Comparison of ENCODE assay signal across 8 cellular contexts in the genomic region with DNA sequence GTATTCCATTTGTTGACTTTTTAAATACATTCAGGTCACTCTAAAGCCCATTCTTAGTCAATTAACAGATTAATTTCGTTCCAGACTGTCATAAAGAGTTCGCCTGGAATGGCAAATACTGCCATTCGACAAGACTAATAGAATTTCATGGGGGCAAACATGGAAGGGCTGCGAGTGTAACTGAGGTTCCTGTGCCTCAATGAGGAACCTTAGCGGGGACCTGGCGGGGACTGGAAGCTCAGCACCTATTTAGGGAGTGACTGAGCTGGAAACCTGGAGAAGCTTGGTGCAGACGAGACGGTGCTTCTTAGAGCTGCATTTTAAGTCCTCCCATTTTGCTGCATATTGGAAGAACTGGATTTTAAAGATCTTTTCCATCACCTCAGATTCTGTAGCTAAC. TPM values are rescaled to one million over a fixed set of nuclear protein-coding genes. Genes with fewer than 3 reads are reported as not detected.
DNase-seq lines count a peak whose midpoint lies in the region; ATAC-seq, FAIRE-seq and TF ChIP-seq lines count a peak whose summit lies in the region.

No MANE protein-coding gene starts in this region.

- WGBS in HepG2 (ENCODE audit: low lambda C conversion rate), result 77% methylated on average over 8 of the region's 8 CpGs
- 23 to 27% methylated on average over 8 of the region's 8 CpGs for WGBS in tibial nerve, 2 donors

- intact Hi-C loops in HepG2 (cut with micrococcal nuclease; ENCODE audit: unreplicated experiment), result loop anchor here (5.0 to 10.0 kb wide), 2 partner anchors 410 to 1163 kb away; no protein-coding TSS in a partner anchor

- H4K20me1 ChIP-seq in astrocyte (ENCODE audit: insufficient read depth, low read length), result peaks cover 33% of the 10 kb centered on the region
- H4K20me1 ChIP-seq in HepG2 (ENCODE audit: insufficient read depth, low read length), result no peaks in the 10 kb centered on the region

- H3K4me2 ChIP-seq in astrocyte (ENCODE audit: low read length) (peak overlapping the region; percentile 88), HepG2 (ENCODE audit: low read depth, low read length) (peak overlapping the region; percentile 74)

- no peak for ATAC-seq in activated CD8-positive, alpha-beta memory T cell treated with anti-CD3 and anti-CD28 coated beads, Interleukin-2, amount 10 ng/mL, durations not matched to agents 7 days and 5 days
- no peak for ATAC-seq in HepG2

- peak overlapping the region; percentile 35 for H3K4me3 Mint-ChIP-seq in activated CD8-positive, alpha-beta memory T cell treated with anti-CD3 and anti-CD28 coated beads, Interleukin-2, amount 10 ng/mL, durations not matched to agents 7 days and 5 days
- H3K4me3 Mint-ChIP-seq in astrocyte (ENCODE audit: unreplicated experiment), result peak overlapping the region; percentile 75

- POLR2A ChIA-PET in HepG2 (lab: Yijun Ruan, JAX), result interaction anchor here (0.6 to 2.5 kb wide), 2 partner anchors 87 to 102 kb away, joined by 3 to 13 read pairs; no protein-coding TSS in a partner anchor

- TF ChIP-seq EP300 in HepG2 (IDR thresholded peaks at IDR 0.05; ENCODE audit: low read depth in 2 of 2, low read length in 2 of 2) (no peak), HepG2 (CRISPR knock-in tag; IDR thresholded peaks at IDR 0.05; ENCODE audit: borderline replicate concordance) (no peak), tibial nerve (IDR thresholded peaks at IDR 0.05) (no peak)

- peaks cover 74% of the 10 kb centered on the region for H3K27me3 Mint-ChIP-seq in activated CD8-positive, alpha-beta memory T cell treated with anti-CD3 and anti-CD28 coated beads, Interleukin-2, amount 10 ng/mL, durations not matched to agents 7 days and 5 days
- H3K27me3 Mint-ChIP-seq in astrocyte (ENCODE audit: low read depth, unreplicated experiment), result no peaks in the 10 kb centered on the region

- peaks cover 16% of the 10 kb centered on the region for H3K36me3 ChIP-seq in astrocyte (ENCODE audit: insufficient read depth, low read length)
- no peaks in the 10 kb centered on the region for H3K36me3 ChIP-seq in HepG2 (replicated peaks in 1 of 2; ENCODE audit: control insufficient read depth in 1 of 2, insufficient read depth in 2 of 2, low read length in 2 of 2)
- no peaks in the 10 kb centered on the region for H3K36me3 ChIP-seq in tibial nerve

- H3K79me2 ChIP-seq in astrocyte (ENCODE audit: insufficient read depth, low read length) (peaks cover 84% of the 10 kb centered on the region), HepG2 (ENCODE audit: insufficient read depth, low read length) (no peaks in the 10 kb centered on the region)

- in situ Hi-C loops in HepG2 (cut with HindIII; ENCODE audit: extremely low pct_ligation_motif_present, low pct_unique_long_range_greater_than_20kb), result loop anchor here (10.0 kb wide), 1 partner anchor 1130 kb away; no protein-coding TSS in a partner anchor

- DNase-seq in activated CD8-positive, alpha-beta memory T cell treated with anti-CD3 and anti-CD28 coated beads, Interleukin-2, amount 10 ng/mL, durations not matched to agents 7 days and 5 days, result no peak
- DNase-seq in activated CD8-positive, alpha-beta memory T cell treated with anti-CD3 and anti-CD28 coated beads, Interleukin-2, amount 50 U/mL, for 48 hours, result no peak
- DNase-seq in astrocyte (ENCODE audit: low read depth) (no peak), HepG2 (ENCODE audit: low spot score) (no peak), tibial nerve (ENCODE audit: low spot score in 2 of 2) (no peak), SKM-1 treated with dmso at 0.1 percent for 144 hours (lab: John Stamatoyannopoulos, UW; ENCODE audit: unreplicated experiment) (no peak)
- no peak for DNase-seq in stimulated activated CD4-positive, alpha-beta T cell treated with anti-CD3 and anti-CD28 coated beads, Interleukin-12 subunit alpha, Interleukin-12 subunit beta, amount 100 ng/mL, for 4 hours
- no peak for DNase-seq in effector CD4-positive, alpha-beta T cell

- BruUV-seq in HepG2 (replicated peaks; lab: Mats Ljungman, UMichigan), result no TSS peak

- TF ChIP-seq CTCF in astrocyte (IDR thresholded peaks at IDR 0.05; ENCODE audit: insufficient read depth, low read depth, low read length), result no peak
- no peak for TF ChIP-seq CTCF in HepG2 (CRISPR knock-in tag; IDR thresholded peaks at IDR 0.05)
- no peak for TF ChIP-seq CTCF in tibial nerve (IDR thresholded peaks at IDR 0.05)

- H3K4me3 ChIP-seq in astrocyte (ENCODE audit: insufficient read depth, low read depth, low read length), result peak overlapping the region; percentile 94
- peak overlapping the region in 1 of 3 experiments; percentile 68; a peak in 2 of 6 replicates for H3K4me3 ChIP-seq in HepG2 (replicated peaks in 1 of 3; ENCODE audit: insufficient read depth in 1 of 3, low read depth in 2 of 3, low read length in 3 of 3)
- peak overlapping the region; percentile 40 to 62 (median 42) for H3K4me3 ChIP-seq in tibial nerve

- CTCF ChIA-PET in activated CD8-positive, alpha-beta memory T cell treated with anti-CD3 and anti-CD28 coated beads, Interleukin-2, amount 10 ng/mL, durations not matched to agents 7 days and 5 days (lab: Charles Lee), result no interaction called here
- CTCF ChIA-PET in HepG2 (lab: Yijun Ruan, JAX; ENCODE audit: low intra/inter-chr PET ratio, low total read pairs), result no interaction called here

- H3K27ac Mint-ChIP-seq in activated CD8-positive, alpha-beta memory T cell treated with anti-CD3 and anti-CD28 coated beads, Interleukin-2, amount 10 ng/mL, durations not matched to agents 7 days and 5 days, result no peak overlapping the region
- H3K27ac Mint-ChIP-seq in astrocyte (ENCODE audit: unreplicated experiment), result peak overlapping the region; percentile 95

- TF ChIP-seq RAD21 in HepG2 (CRISPR knock-in tag; IDR thresholded peaks at IDR 0.05), result no peak

- no peaks in the 10 kb centered on the region for H3K36me3 Mint-ChIP-seq in activated CD8-positive, alpha-beta memory T cell treated with anti-CD3 and anti-CD28 coated beads, Interleukin-2, amount 10 ng/mL, durations not matched to agents 7 days and 5 days
- peaks cover 10% of the 10 kb centered on the region for H3K36me3 Mint-ChIP-seq in astrocyte (ENCODE audit: low read depth, unreplicated experiment)

- FAIRE-seq in astrocyte (lab: Jason Lieb, UNC), result no peak
- FAIRE-seq in HepG2 (lab: Jason Lieb, UNC), result no peak

- TF ChIP-seq POLR2A in HepG2 (IDR thresholded peaks at IDR 0.05; ENCODE audit: insufficient read depth in 1 of 2, low read depth in 2 of 2, low read length in 2 of 2) (no peak), tibial nerve (IDR thresholded peaks at IDR 0.05) (no peak)

- H2AFZ ChIP-seq in astrocyte (ENCODE audit: low read depth, low read length), result no peak overlapping the region
- H2AFZ ChIP-seq in HepG2 (ENCODE audit: low read length), result no peak overlapping the region

- peaks cover 31% of the 10 kb centered on the region for H3K4me1 Mint-ChIP-seq in activated CD8-positive, alpha-beta memory T cell treated with anti-CD3 and anti-CD28 coated beads, Interleukin-2, amount 10 ng/mL, durations not matched to agents 7 days and 5 days
- H3K4me1 Mint-ChIP-seq in astrocyte (ENCODE audit: low read depth, unreplicated experiment), result peaks cover 20% of the 10 kb centered on the region

- H3K27ac ChIP-seq in astrocyte (ENCODE audit: low read depth, low read length) (peak overlapping the region; percentile 95), HepG2 (ENCODE audit: extremely low read length, insufficient read depth, low read length) (no peak overlapping the region), tibial nerve (peak overlapping the region in 3 of 4 donors; percentile 75 to 91 (median 88))

- no peaks in the 10 kb centered on the region for H3K9me3 Mint-ChIP-seq in activated CD8-positive, alpha-beta memory T cell treated with anti-CD3 and anti-CD28 coated beads, Interleukin-2, amount 10 ng/mL, durations not matched to agents 7 days and 5 days (ENCODE audit: low read depth)
- H3K9me3 Mint-ChIP-seq in astrocyte (ENCODE audit: unreplicated experiment), result no peaks in the 10 kb centered on the region

- H3K4me1 ChIP-seq in astrocyte (ENCODE audit: insufficient read depth, low read length) (peaks cover 21% of the 10 kb centered on the region), HepG2 (ENCODE audit: insufficient read depth, low read length) (peaks cover 67% of the 10 kb centered on the region), tibial nerve (peaks cover 0 to 52% (median 13%) of the 10 kb centered on the region in 4 donors)

- H3K9ac ChIP-seq in astrocyte (ENCODE audit: low read length), result peak overlapping the region; percentile 96
- no peak overlapping the region for H3K9ac ChIP-seq in HepG2 (ENCODE audit: insufficient read depth, low read depth, low read length)

- H3K9me3 ChIP-seq in astrocyte (ENCODE audit: insufficient read depth, low read depth, low read length), result no peaks in the 10 kb centered on the region
- H3K9me3 ChIP-seq in HepG2 (ENCODE audit: low read length), result no peaks in the 10 kb centered on the region
- no peaks in the 10 kb centered on the region for H3K9me3 ChIP-seq in tibial nerve

- H3K27me3 ChIP-seq in astrocyte (ENCODE audit: insufficient read depth, low read length), result no peaks in the 10 kb centered on the region
- H3K27me3 ChIP-seq in HepG2 (ENCODE audit: control insufficient read depth in 1 of 2, insufficient read depth in 2 of 2, low read length in 2 of 2), result peaks cover 3 to 39% of the 10 kb centered on the region in 2 experiments; a peak in 4 of 5 replicates
- H3K27me3 ChIP-seq in tibial nerve, result peaks cover 0 to 6% of the 10 kb centered on the region in 2 donors

RNA-seq across cellular contexts. Expression of gene VCAN, which starts 3.4 kb away (rescaled TPM):
- total RNA-seq in activated CD8-positive, alpha-beta memory T cell treated with anti-CD3 and anti-CD28 coated beads, Interleukin-2, amount 10 ng/mL, durations not matched to agents 7 days and 5 days, result under 1 TPM in 1 of 2 experiments, not detected in 1; 0.45 TPM
- total RNA-seq in astrocyte (431 and 542 TPM in 2 replicates), HepG2 (2016; rRNA removed; fragmentation: Illumina TruSeq; extraction: Trizol) (0.83 and 1.2 TPM in 2 replicates), tibial nerve (100 to 1,000 TPM in 1 of 4 donors, 10 to 100 TPM in 3; 45.7 to 145 (median 65.4) TPM)
- 0.09 TPM in 1 of 2 replicates, not detected in the other for total RNA-seq in HepG2 (2016; cell fraction: cytosol; rRNA removed; fragmentation: Illumina TruSeq; extraction: Trizol; ENCODE audit: low read depth)
- total RNA-seq in HepG2 (2016; cell fraction: insoluble cytoplasmic fraction; rRNA removed; fragmentation: Illumina TruSeq; extraction: Trizol), result 0.39 and 1.3 TPM in 2 replicates
- total RNA-seq in HepG2 (2016; cell fraction: membrane; rRNA removed; fragmentation: Illumina TruSeq; extraction: Trizol), result 0.10 and 0.28 TPM in 2 replicates
- 4.4 and 4.8 TPM in 2 replicates for total RNA-seq in HepG2 (2016; cell fraction: nucleus; rRNA removed; fragmentation: Illumina TruSeq; extraction: Trizol)
- 3.5 and 3.7 TPM in 2 replicates for polyA plus RNA-seq in HepG2 (2011; rRNA removed)
- 2.2 and 3.5 TPM in 2 replicates for polyA plus RNA-seq in HepG2 (2011; cell fraction: cytosol; rRNA removed)
- polyA plus RNA-seq in HepG2 (2011; cell fraction: nucleus; rRNA removed), result 2.8 and 4.2 TPM in 2 replicates
- polyA plus RNA-seq in HepG2 (2012), result 7.1 and 8.0 TPM in 2 replicates
- polyA plus RNA-seq in HepG2 (2016; cell fraction: cytosol; fragmentation: Illumina TruSeq; extraction: Trizol; ENCODE audit: low read depth), result 0.06 TPM in 1 of 2 replicates, not detected in the other
- 0.19 and 0.81 TPM in 2 replicates for polyA plus RNA-seq in HepG2 (2016; cell fraction: insoluble cytoplasmic fraction; fragmentation: Illumina TruSeq; extraction: Trizol; ENCODE audit: low read depth)
- 0.08 TPM in 1 of 2 replicates, not detected in the other for polyA plus RNA-seq in HepG2 (2016; cell fraction: membrane; fragmentation: Illumina TruSeq; extraction: Trizol; ENCODE audit: low read depth)
- polyA plus RNA-seq in HepG2 (2016; cell fraction: nucleus; fragmentation: Illumina TruSeq; extraction: Trizol; ENCODE audit: insufficient read depth, low read depth), result 3.3 TPM in 2 replicates
- polyA minus RNA-seq in HepG2 (2011; rRNA and poly(A)+ RNA removed; ENCODE audit: low replicate concordance), result 0.19 and 16.8 TPM in 2 replicates
- polyA minus RNA-seq in HepG2 (2011; cell fraction: cytosol; rRNA and poly(A)+ RNA removed), result 3.9 and 9.6 TPM in 2 replicates
- polyA minus RNA-seq in HepG2 (2011; cell fraction: nucleus; rRNA and poly(A)+ RNA removed), result 10.7 and 12.3 TPM in 2 replicates

Comparison
In these comparisons a context has a peak if more than half of its experiments do, and no peak if none do; other contexts are left out.
1. RNA of gene VCAN, which starts 3.4 kb away (total RNA-seq): 431 to 542 TPM in astrocyte and 45.7 to 145 TPM in tibial nerve; 0.09 to 4.8 TPM in HepG2 and 0.45 TPM in activated CD8-positive, alpha-beta memory T cell treated with anti-CD3 and anti-CD28 coated beads, Interleukin-2, amount 10 ng/mL, durations not matched to agents 7 days and 5 days; every median in the first group is over 4 times any median in the second.